In the genomic region with DNA sequence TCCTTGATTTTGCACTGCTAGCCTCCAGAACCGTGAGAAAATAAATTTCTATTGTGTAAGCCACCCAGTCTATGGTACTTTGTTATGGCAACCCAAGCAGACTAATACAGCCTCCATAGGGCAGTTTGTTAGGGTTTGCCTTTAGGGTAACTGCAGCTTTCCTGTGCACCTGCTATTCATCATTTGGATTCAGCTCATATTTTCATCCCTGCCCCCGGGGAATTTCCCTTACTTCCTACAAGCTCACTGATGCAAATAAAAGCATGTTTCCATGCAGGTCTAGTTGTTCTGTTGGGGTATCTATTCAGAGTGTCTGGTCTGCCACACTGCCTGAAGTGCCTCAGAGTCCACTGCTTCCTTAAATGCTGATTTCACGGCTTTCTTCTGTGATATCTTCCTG, we compare ENCODE assay signal across 26 cellular contexts. TPM values are rescaled to one million over a fixed set of nuclear protein-coding genes. Genes with fewer than 3 reads are reported as not detected.
DNase-seq lines count a peak whose midpoint lies in the region; ATAC-seq and TF ChIP-seq lines count a peak whose summit lies in the region.
"Had no signal": no experiment of that assay in that cellular context is flagged by ENCODE, and none has a peak within 500 bp of the region (broad histone marks: within the 10 kb centered on the region; RNA-seq: fewer than 3 reads in every experiment).

No MANE protein-coding gene starts in this region.

- CTCF ChIA-PET in A673 (lab: Charles Lee): no interaction called here
- CTCF ChIA-PET in CD8-positive, alpha-beta T cell (lab: Charles Lee): interaction anchor here (9.6 kb wide), 1 partner anchor 469 kb away, joined by 137 read pairs; no protein-coding TSS in a partner anchor

- intact Hi-C loops in A673 (cut with micrococcal nuclease; ENCODE audit: unreplicated experiment): no loop called here
- intact Hi-C loops in CD8-positive, alpha-beta T cell (cut with DNase I, micrococcal nuclease): no loop called here

- TF ChIP-seq CTCF in A673 (conservative IDR thresholded peaks at IDR 0.05; ENCODE audit: low read depth, low read length): no peak
- no peak for TF ChIP-seq CTCF in CD8-positive, alpha-beta T cell (IDR thresholded peaks at IDR 0.05)

- no peaks in the 10 kb centered on the region for H3K36me3 Mint-ChIP-seq in activated T-cell treated with anti-CD3 and anti-CD28 coated beads, Interleukin-2, amount 50 U/mL, for 72 hours (ENCODE audit: insufficient read depth in 2 of 2)
- no peaks in the 10 kb centered on the region for H3K36me3 Mint-ChIP-seq in CD8-positive, alpha-beta T cell
- H3K36me3 Mint-ChIP-seq: CD8-positive, alpha-beta memory T cell had no signal

- no peak overlapping the region for H3K27ac Mint-ChIP-seq in activated T-cell treated with anti-CD3 and anti-CD28 coated beads, Interleukin-2, amount 50 U/mL, for 72 hours
- H3K27ac Mint-ChIP-seq in CD8-positive, alpha-beta T cell: no peak overlapping the region
- H3K27ac Mint-ChIP-seq: activated naive CD8-positive, alpha-beta T cell treated with anti-CD3 and anti-CD28 coated beads, Interleukin-2, amount 50 U/mL, for 24 hours; CD8-positive, alpha-beta memory T cell; nephron had no signal

- no TSS peak for BruUV-seq in A673 (replicated peaks; lab: Mats Ljungman, UMichigan)

- H3K4me3 Mint-ChIP-seq in activated T-cell treated with anti-CD3 and anti-CD28 coated beads, Interleukin-2, amount 50 U/mL, for 72 hours: no peak overlapping the region
- H3K4me3 Mint-ChIP-seq in CD8-positive, alpha-beta T cell: no peak overlapping the region
- H3K4me3 Mint-ChIP-seq: activated naive CD8-positive, alpha-beta T cell treated with anti-CD3 and anti-CD28 coated beads, Interleukin-2, amount 50 U/mL, for 24 hours; CD8-positive, alpha-beta memory T cell; nephron had no signal

- H3K4me1 Mint-ChIP-seq in activated T-cell treated with anti-CD3 and anti-CD28 coated beads, Interleukin-2, amount 50 U/mL, for 72 hours (ENCODE audit: low read depth): peaks cover 30% of the 10 kb centered on the region
- peaks cover 15% of the 10 kb centered on the region for H3K4me1 Mint-ChIP-seq in CD8-positive, alpha-beta T cell (ENCODE audit: low read depth)
- H3K4me1 Mint-ChIP-seq: nephron had no signal

- DNase-seq in A673 (ENCODE audit: low spot score): peak; percentile 31
- DNase-seq in COLO668 (lab: John Stamatoyannopoulos, UW; ENCODE audit: unreplicated experiment): peak; percentile 17
- peak; percentile 26 for DNase-seq in NCI-H69 (lab: John Stamatoyannopoulos, UW)
- peak; percentile 75 for DNase-seq in kidney tubule cell (ENCODE audit: low spot score)
- DNase-seq in activated T-cell treated with anti-CD3 and anti-CD28 coated beads, Interleukin-2, amount 50 U/mL, for 72 hours: no peak
- no peak for DNase-seq in CD8-positive, alpha-beta T cell
- no peak for DNase-seq in kidney glomerular epithelial cell (lab: John Stamatoyannopoulos, UW)
- DNase-seq: activated CD4-positive, alpha-beta T cell treated with anti-CD3 and anti-CD28 coated beads, Interleukin-2, amount 50 U/mL, for 48 hours; activated CD4-positive, CD25-positive, alpha-beta regulatory T cell; activated CD8-positive, alpha-beta memory T cell treated with anti-CD3 and anti-CD28 coated beads, Interleukin-2, amount 50 U/mL, for 48 hours; activated effector memory CD4-positive, alpha-beta T cell treated with anti-CD3 and anti-CD28 coated beads, Interleukin-2, amount 50 U/mL, for 16 hours; activated naive CD8-positive, alpha-beta T cell treated with anti-CD3 and anti-CD28 coated beads, Interleukin-2, amount 50 U/mL, for 24 hours; CD8-positive, alpha-beta memory T cell; DMS79 treated with DMSO at 0.1 percent for 48 hours; effector memory CD4-positive, alpha-beta T cell; KG1; NCI-H2081 treated with DMSO at 0.1 percent for 48 hours; ovary; Right ventricle myocardium superior; sigmoid colon; stimulated activated CD8-positive, alpha-beta memory T cell treated with anti-CD3 and anti-CD28 coated beads, Interleukin-4, amount 100 ng/mL, for 48 hours; T1000; uterus had no signal

- peaks cover 10% of the 10 kb centered on the region for H3K4me1 ChIP-seq in A673 (ENCODE audit: insufficient read depth, low read length, poor library complexity, severe bottlenecking)
- peaks cover 14% of the 10 kb centered on the region for H3K4me1 ChIP-seq in CD8-positive, alpha-beta T cell (ENCODE audit: insufficient read depth, low read length)
- H3K4me1 ChIP-seq: sigmoid colon, uterus had no signal

- no peaks in the 10 kb centered on the region for H3K9me3 ChIP-seq in A673 (ENCODE audit: low read depth, low read length, poor library complexity, severe bottlenecking)
- H3K9me3 ChIP-seq in CD8-positive, alpha-beta T cell (ENCODE audit: low read length): no peaks in the 10 kb centered on the region
- H3K9me3 ChIP-seq: ovary, sigmoid colon, uterus had no signal

- POLR2A ChIA-PET in A673 (lab: Charles Lee; ENCODE audit: low non-redundant PET): no interaction called here
- POLR2A ChIA-PET in CD8-positive, alpha-beta T cell (lab: Charles Lee): no interaction called here

- H3K36me3 ChIP-seq in A673 (ENCODE audit: insufficient read depth, low read length, poor library complexity, severe bottlenecking): no peaks in the 10 kb centered on the region
- H3K36me3 ChIP-seq in CD8-positive, alpha-beta T cell (ENCODE audit: insufficient read depth, low read length): no peaks in the 10 kb centered on the region
- H3K36me3 ChIP-seq: ovary, sigmoid colon, uterus had no signal

- no peak for ATAC-seq in activated T-cell treated with anti-CD3 and anti-CD28 coated beads, Interleukin-2, amount 50 U/mL, for 72 hours (replicated peaks in 1 of 2)
- no peak for ATAC-seq in CD8-positive, alpha-beta T cell
- no peak for ATAC-seq in GM18867 (IDR thresholded peaks at IDR 0.05; ENCODE audit: unreplicated experiment)
- ATAC-seq: activated naive CD8-positive, alpha-beta T cell treated with anti-CD3 and anti-CD28 coated beads, Interleukin-2, amount 50 U/mL, for 24 hours; HCT116 had no signal

- H3K9me3 Mint-ChIP-seq in activated T-cell treated with anti-CD3 and anti-CD28 coated beads, Interleukin-2, amount 50 U/mL, for 72 hours: no peaks in the 10 kb centered on the region
- no peaks in the 10 kb centered on the region for H3K9me3 Mint-ChIP-seq in CD8-positive, alpha-beta T cell
- H3K9me3 Mint-ChIP-seq: activated naive CD8-positive, alpha-beta T cell treated with anti-CD3 and anti-CD28 coated beads, Interleukin-2, amount 50 U/mL, for 24 hours; CD8-positive, alpha-beta memory T cell; nephron had no signal

- H3K27ac ChIP-seq in A673 (ENCODE audit: low read depth, low read length, poor library complexity, severe bottlenecking): no peak overlapping the region
- H3K27ac ChIP-seq in CD8-positive, alpha-beta T cell (ENCODE audit: low read depth, low read length): no peak overlapping the region
- H3K27ac ChIP-seq: ovary, sigmoid colon, uterus had no signal

- H3K27me3 Mint-ChIP-seq in activated T-cell treated with anti-CD3 and anti-CD28 coated beads, Interleukin-2, amount 50 U/mL, for 72 hours (ENCODE audit: low read depth): no peaks in the 10 kb centered on the region
- no peaks in the 10 kb centered on the region for H3K27me3 Mint-ChIP-seq in CD8-positive, alpha-beta T cell (ENCODE audit: low read depth)
- H3K27me3 Mint-ChIP-seq: activated naive CD8-positive, alpha-beta T cell treated with anti-CD3 and anti-CD28 coated beads, Interleukin-2, amount 50 U/mL, for 24 hours had no signal

- no peaks in the 10 kb centered on the region for H3K27me3 ChIP-seq in A673 (replicated peaks; ENCODE audit: insufficient read depth, low read depth, low read length, poor library complexity)
- no peaks in the 10 kb centered on the region for H3K27me3 ChIP-seq in CD8-positive, alpha-beta T cell (ENCODE audit: insufficient read depth, low read length)
- H3K27me3 ChIP-seq: ovary, sigmoid colon, uterus had no signal

- no peak overlapping the region for H3K4me3 ChIP-seq in A673 (ENCODE audit: low read depth, low read length, poor library complexity, severe bottlenecking)
- no peak overlapping the region for H3K4me3 ChIP-seq in CD8-positive, alpha-beta T cell (ENCODE audit: low read depth, low read length)
- H3K4me3 ChIP-seq: ovary, sigmoid colon, uterus had no signal

RNA-seq across cellular contexts. Expression of gene ATOSA, which starts 48.6 kb away (rescaled TPM):
- 5.3 and 6.1 TPM in 2 replicates for total RNA-seq in A673 (2021)
- 10 to 100 TPM; 37.2 to 41.7 TPM for total RNA-seq in activated T-cell treated with anti-CD3 and anti-CD28 coated beads, Interleukin-2, amount 50 U/mL, for 72 hours
- total RNA-seq in CD8-positive, alpha-beta T cell: 100 to 1,000 TPM; 133 to 134 TPM

Comparison
In these comparisons a context has a peak if more than half of its experiments do, and no peak if none do; other contexts are left out.
1. DNase-seq: peak in A673 (single experiment), COLO668 (single experiment), NCI-H69 (single experiment) and kidney tubule cell (single experiment); none in activated T-cell treated with anti-CD3 and anti-CD28 coated beads, Interleukin-2, amount 50 U/mL, for 72 hours (0 of 2), CD8-positive, alpha-beta T cell (0 of 7) and kidney glomerular epithelial cell (single experiment).